In the genomic region with DNA sequence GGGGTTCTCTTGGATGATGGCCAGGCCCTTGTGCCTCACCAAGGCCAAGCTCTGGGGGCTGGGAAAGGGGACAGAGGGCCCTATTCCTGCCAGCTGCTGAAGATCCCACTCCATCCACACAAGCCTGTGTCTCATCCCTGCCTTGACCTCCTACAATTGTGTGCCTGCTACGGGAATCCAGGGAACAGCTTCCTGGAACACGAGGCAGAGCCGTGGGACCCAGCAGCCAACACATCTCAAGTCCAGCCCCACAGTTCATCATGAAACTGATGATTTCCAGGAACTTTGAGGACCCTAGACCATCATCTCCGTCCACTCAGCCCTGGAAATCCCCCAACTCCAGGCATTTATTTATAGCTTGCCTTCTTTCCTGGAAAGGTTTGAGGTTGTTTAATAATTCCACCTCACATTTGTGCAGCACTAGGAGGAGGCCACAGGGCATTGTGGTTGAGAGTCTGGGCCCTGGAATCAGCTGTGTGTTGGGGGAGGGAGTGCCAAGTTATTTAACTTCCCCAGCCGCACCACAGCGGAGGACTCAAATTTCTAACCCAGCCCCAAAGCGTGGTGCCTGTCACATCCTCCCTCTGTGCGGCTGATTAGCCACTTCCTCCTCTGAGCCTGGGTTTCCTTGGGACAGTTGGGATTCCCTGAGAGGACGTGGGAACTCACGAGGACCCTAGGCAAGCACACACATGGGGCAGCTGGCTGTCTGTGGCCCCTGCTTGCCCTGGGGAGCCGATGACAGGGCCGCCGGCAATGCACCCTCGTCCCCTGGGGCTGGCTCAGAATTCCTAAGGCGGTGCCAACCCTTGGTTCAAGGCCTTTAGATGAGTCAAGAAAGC, we compare ENCODE assay signal across 8 cellular contexts. TPM values are rescaled to one million over a fixed set of nuclear protein-coding genes. Genes with fewer than 3 reads are reported as not detected.
DNase-seq lines count a peak whose midpoint lies in the region; TF ChIP-seq lines count a peak whose summit lies in the region.

No MANE protein-coding gene starts in this region.

- H3K79me2 ChIP-seq in MM.1S (ENCODE audit: low read length), result no peaks in the 10 kb centered on the region

- H3K9ac ChIP-seq in MM.1S (ENCODE audit: low read length), result no peak overlapping the region

- no peaks in the 10 kb centered on the region for H3K9me3 ChIP-seq in MM.1S (replicated peaks; ENCODE audit: insufficient read depth, low read length)

- no peaks in the 10 kb centered on the region for H3F3A ChIP-seq in MM.1S (ENCODE audit: insufficient read depth, low read length)

- DNase-seq in activated CD4-positive, alpha-beta T cell treated with anti-CD3 and anti-CD28 coated beads for 48 hours, result peak; percentile 14
- DNase-seq in activated CD4-positive, alpha-beta T cell treated with anti-CD3 and anti-CD28 coated beads for 1 hour, result no peak
- DNase-seq in NCI-H226 (peak; percentile 76), T47D (ENCODE audit: low read depth in 1 of 2, low spot score in 1 of 2) (peak; percentile 72 to 92), kidney epithelial cell (ENCODE audit: low read depth) (peak; percentile 79), MM.1S (no peak)
- peak; percentile 3 to 7 for DNase-seq in stimulated activated CD8-positive, alpha-beta memory T cell treated with anti-CD3 and anti-CD28 coated beads, Interleukin-7, amount 100 ng/mL, for 48 hours (ENCODE audit: extremely low read depth in 1 of 2, low read depth in 1 of 2)
- no peak for DNase-seq in activated CD4-positive, CD25-positive, alpha-beta regulatory T cell (lab: John Stamatoyannopoulos, UW)

- H3K27me3 ChIP-seq in kidney epithelial cell (ENCODE audit: control insufficient read depth, insufficient read depth, low read length) (no peaks in the 10 kb centered on the region), MM.1S (replicated peaks; ENCODE audit: insufficient read depth, low read length) (no peaks in the 10 kb centered on the region)

- H3K4me3 ChIP-seq in kidney epithelial cell (ENCODE audit: low read depth, low read length) (no peak overlapping the region), MM.1S (ENCODE audit: low read length) (no peak overlapping the region)

- H3K36me3 ChIP-seq in kidney epithelial cell (ENCODE audit: control insufficient read depth, insufficient read depth, low read length) (no peaks in the 10 kb centered on the region), MM.1S (replicated peaks; ENCODE audit: insufficient read depth, low read length) (no peaks in the 10 kb centered on the region)

- H3K4me1 ChIP-seq in MM.1S (ENCODE audit: low read length), result no peaks in the 10 kb centered on the region

- H3K27ac ChIP-seq in MM.1S (ENCODE audit: low read length), result no peak overlapping the region

- no peak overlapping the region for H3K4me2 ChIP-seq in MM.1S (ENCODE audit: low read depth, low read length)

- in situ Hi-C loops in T47D (cut with HindIII; ENCODE audit: low pct_unique_long_range_greater_than_20kb, low sequenced_read_pairs), result no loop called here

- H2AFZ ChIP-seq in MM.1S (ENCODE audit: low read length), result no peak overlapping the region

- H3K9me2 ChIP-seq in MM.1S (replicated peaks; ENCODE audit: insufficient read depth, low read length), result no peaks in the 10 kb centered on the region

- no peaks in the 10 kb centered on the region for H4K20me1 ChIP-seq in MM.1S (ENCODE audit: insufficient read depth, low read length)

- TF ChIP-seq CTCF in kidney epithelial cell (IDR thresholded peaks at IDR 0.05; ENCODE audit: insufficient read depth, low read length, poor library complexity, severe bottlenecking) (no peak), MM.1S (IDR thresholded peaks at IDR 0.05; ENCODE audit: low read length) (no peak)

RNA-seq across cellular contexts. Expression of a gene that starts 58.2 kb away (rescaled TPM):
- not detected in 2 replicates for total RNA-seq in kidney epithelial cell

Comparison
In these comparisons a context has a peak if more than half of its experiments do, and no peak if none do; other contexts are left out.
1. DNase-seq: peak in activated CD4-positive, alpha-beta T cell treated with anti-CD3 and anti-CD28 coated beads for 48 hours (single experiment), NCI-H226 (single experiment), T47D (2 of 2), kidney epithelial cell (single experiment) and stimulated activated CD8-positive, alpha-beta memory T cell treated with anti-CD3 and anti-CD28 coated beads, Interleukin-7, amount 100 ng/mL, for 48 hours (2 of 2); none in activated CD4-positive, alpha-beta T cell treated with anti-CD3 and anti-CD28 coated beads for 1 hour (single experiment), MM.1S (single experiment) and activated CD4-positive, CD25-positive, alpha-beta regulatory T cell (0 of 4).